Comparison of ENCODE assay signal across 1 cellular context in the genomic region with DNA sequence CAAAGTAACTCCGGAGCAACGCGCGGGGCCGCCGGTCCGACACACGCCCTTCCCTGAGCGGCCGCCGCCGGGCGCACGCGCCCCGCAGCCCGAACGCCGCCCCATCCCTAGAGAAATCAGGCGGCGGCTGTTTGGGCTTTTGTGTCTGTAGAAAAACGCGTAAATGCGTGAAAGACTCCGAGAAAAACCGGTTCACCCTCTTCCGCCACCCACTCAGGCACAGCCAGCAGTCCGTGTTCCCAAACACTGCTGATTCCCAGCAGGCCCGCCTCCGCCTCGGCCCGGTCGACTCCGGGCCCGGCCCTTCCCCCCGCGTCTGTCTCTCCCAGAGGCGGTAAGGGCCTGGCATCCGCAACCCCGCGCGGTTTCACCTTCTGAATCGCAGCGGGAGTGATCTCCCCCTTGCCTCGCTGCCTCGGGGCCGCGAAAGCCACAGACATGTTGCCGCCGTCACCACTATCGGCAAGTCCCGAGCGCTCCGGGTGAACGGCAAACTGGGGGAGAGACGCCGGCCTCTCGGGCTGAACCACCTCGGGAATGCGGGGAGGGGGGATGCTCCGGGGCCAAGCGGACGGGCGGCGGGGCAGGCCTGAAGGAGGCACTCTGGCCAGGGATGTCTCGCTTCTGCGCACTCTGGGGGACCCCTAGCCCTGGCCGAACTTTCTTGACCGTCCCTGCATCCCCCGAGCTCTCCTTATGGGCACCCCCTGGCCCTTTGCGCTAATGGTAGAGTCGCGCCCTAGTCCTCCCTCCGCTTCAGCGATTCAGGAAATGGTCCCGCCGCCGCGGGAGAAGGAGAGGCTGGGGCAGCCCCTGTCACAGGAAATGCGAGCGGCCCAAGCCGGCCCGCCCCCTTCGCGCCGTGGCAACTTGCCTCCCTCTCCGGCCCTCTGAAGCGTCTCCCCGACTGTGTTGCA.
TF ChIP-seq lines count a peak whose summit lies in the region.

SS18 (minus strand) TSS at position 484 of the 917 bp plus-strand sequence; CDS start at position 440, 44 bp downstream.

TF ChIP-seq in HepG2, 621 proteins besides CTCF, POLR2A, EP300 and RAD21 (continued from another document and continues in another):
- TF ChIP-seq SP4 (CRISPR knock-in tag; IDR thresholded peaks at IDR 0.05) (peak; percentile 44), DNMT3B (CRISPR knock-in tag; conservative IDR thresholded peaks at IDR 0.05) (0 out of 2 replicates have a peak, but pooled peaks have one; percentile 11), MAX (IDR thresholded peaks at IDR 0.05) (peak; percentile 58), HOXA9 (CRISPR knock-in tag; IDR thresholded peaks at IDR 0.05; ENCODE audit: borderline replicate concordance) (0 out of 2 replicates have a peak, but pooled peaks have one; percentile 76), SPEN (CRISPR knock-in tag; IDR thresholded peaks at IDR 0.05; ENCODE audit: low read depth) (peak; percentile 73), ATF7-NPFF (CRISPR knock-in tag; IDR thresholded peaks at IDR 0.05; ENCODE audit: low read depth) (peak; percentile 20; the same call in 1 of the 2 replicates), TMF1 (CRISPR knock-in tag; IDR thresholded peaks at IDR 0.05; ENCODE audit: low read depth) (0 out of 2 replicates have a peak, but pooled peaks have one; percentile 8), ARHGAP35 (CRISPR knock-in tag; IDR thresholded peaks at IDR 0.05; ENCODE audit: borderline replicate concordance) (peak; percentile 29; the same call in 1 of the 2 replicates), HOXA5 (CRISPR knock-in tag; IDR thresholded peaks at IDR 0.05) (peak; percentile 20; the same call in 1 of the 2 replicates), ZSCAN30 (CRISPR knock-in tag; IDR thresholded peaks at IDR 0.05) (0 out of 2 replicates have a peak, but pooled peaks have one; percentile 11), ZNF546 (CRISPR knock-in tag; conservative IDR thresholded peaks at IDR 0.05) (peak; percentile 40), SRSF1 (optimal IDR thresholded peaks at IDR 0.05; ENCODE audit: low read depth, low read length) (peak; percentile 42), GATAD2A (CRISPR knock-in tag; IDR thresholded peaks at IDR 0.05) (0 out of 2 replicates have a peak, but pooled peaks have one; percentile 10), KAT8 (CRISPR knock-in tag; IDR thresholded peaks at IDR 0.05) (peak; percentile 33), ZNF784 (CRISPR knock-in tag; IDR thresholded peaks at IDR 0.05; ENCODE audit: borderline replicate concordance) (no peak), KLF6 (CRISPR knock-in tag; IDR thresholded peaks at IDR 0.05) (peak; percentile 88), ZNF564 (CRISPR knock-in tag; IDR thresholded peaks at IDR 0.05) (peak; percentile 79; the same call in 1 of the 2 replicates), ARID4A (CRISPR knock-in tag; IDR thresholded peaks at IDR 0.05; ENCODE audit: borderline replicate concordance) (peak; percentile 83; the same call in 1 of the 2 replicates), ZFP91 (CRISPR knock-in tag; IDR thresholded peaks at IDR 0.05; ENCODE audit: borderline replicate concordance) (peak; percentile 50; the same call in 1 of the 2 replicates), ZKSCAN5 (CRISPR knock-in tag; IDR thresholded peaks at IDR 0.05) (peak; percentile 70; the same call in 1 of the 2 replicates), ZSCAN21 (CRISPR knock-in tag; IDR thresholded peaks at IDR 0.05; ENCODE audit: borderline replicate concordance) (0 out of 2 replicates have a peak, but pooled peaks have one; percentile 9), ZFP82 (CRISPR knock-in tag; IDR thresholded peaks at IDR 0.05; ENCODE audit: borderline replicate concordance) (no peak), ZBTB14 (CRISPR knock-in tag; IDR thresholded peaks at IDR 0.05) (no peak), YEATS2 (CRISPR knock-in tag; IDR thresholded peaks at IDR 0.05; ENCODE audit: borderline replicate concordance) (peak; percentile 39), CREB1 (IDR thresholded peaks at IDR 0.05) (no peak), CREB1 (CRISPR knock-in tag; IDR thresholded peaks at IDR 0.05) (0 out of 2 replicates have a peak, but pooled peaks have one; percentile 8), ZNF609 (CRISPR knock-in tag; IDR thresholded peaks at IDR 0.05; ENCODE audit: borderline replicate concordance) (no peak; the same call in 1 of the 2 replicates), CHCHD3 (CRISPR knock-in tag; IDR thresholded peaks at IDR 0.05) (peak; percentile 72; the same call in 1 of the 2 replicates), ZNF281 (CRISPR knock-in tag; IDR thresholded peaks at IDR 0.05; ENCODE audit: borderline replicate concordance) (peak; percentile 68; the same call in 1 of the 2 replicates), ZNF589 (CRISPR knock-in tag; conservative IDR thresholded peaks at IDR 0.05) (no peak), ZNF225 (CRISPR knock-in tag; IDR thresholded peaks at IDR 0.05) (peak; percentile 40; the same call in 1 of the 2 replicates)
- TF ChIP-seq, protein P1, sequence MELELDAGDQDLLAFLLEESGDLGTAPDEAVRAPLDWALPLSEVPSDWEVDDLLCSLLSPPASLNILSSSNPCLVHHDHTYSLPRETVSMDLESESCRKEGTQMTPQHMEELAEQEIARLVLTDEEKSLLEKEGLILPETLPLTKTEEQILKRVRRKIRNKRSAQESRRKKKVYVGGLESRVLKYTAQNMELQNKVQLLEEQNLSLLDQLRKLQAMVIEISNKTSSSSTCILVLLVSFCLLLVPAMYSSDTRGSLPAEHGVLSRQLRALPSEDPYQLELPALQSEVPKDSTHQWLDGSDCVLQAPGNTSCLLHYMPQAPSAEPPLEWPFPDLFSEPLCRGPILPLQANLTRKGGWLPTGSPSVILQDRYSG (CRISPR knock-in tag; IDR thresholded peaks at IDR 0.05) = peak; percentile 3; the same call in 1 of the 2 replicates
- TF ChIP-seq, protein P2, sequence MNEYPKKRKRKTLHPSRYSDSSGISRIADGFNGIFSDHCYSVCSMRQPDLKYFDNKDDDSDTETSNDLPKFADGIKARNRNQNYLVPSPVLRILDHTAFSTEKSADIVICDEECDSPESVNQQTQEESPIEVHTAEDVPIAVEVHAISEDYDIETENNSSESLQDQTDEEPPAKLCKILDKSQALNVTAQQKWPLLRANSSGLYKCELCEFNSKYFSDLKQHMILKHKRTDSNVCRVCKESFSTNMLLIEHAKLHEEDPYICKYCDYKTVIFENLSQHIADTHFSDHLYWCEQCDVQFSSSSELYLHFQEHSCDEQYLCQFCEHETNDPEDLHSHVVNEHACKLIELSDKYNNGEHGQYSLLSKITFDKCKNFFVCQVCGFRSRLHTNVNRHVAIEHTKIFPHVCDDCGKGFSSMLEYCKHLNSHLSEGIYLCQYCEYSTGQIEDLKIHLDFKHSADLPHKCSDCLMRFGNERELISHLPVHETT (CRISPR knock-in tag; conservative IDR thresholded peaks at IDR 0.05) = peak; percentile 8; the same call in 1 of the 2 replicates
